In genomic region chr3:50616770-50617095, GRCh38 we compare ENCODE assay signal across 8 cellular contexts. TPM values are rescaled to one million over a fixed set of nuclear protein-coding genes. Genes with fewer than 3 reads are reported as not detected.
A peak's percentile ranks its signal among the peaks of the same experiment; 100 is the strongest.
DNase-seq lines count a peak whose midpoint lies in the region; ATAC-seq, FAIRE-seq and TF ChIP-seq lines count a peak whose summit lies in the region.

No MANE protein-coding gene starts in this region.

- dilution Hi-C loops in keratinocyte (cut with MboI; ENCODE audit: extremely low pct_ligation_motif_present, low sequenced_read_pairs), result loop anchor here (25.0 kb wide), 1 partner anchor 771 kb away; the partner anchor contains the start of genes MANF and RBM15B

- H3K27ac Mint-ChIP-seq in WTC11, result no peak overlapping the region

- no peaks in the 10 kb centered on the region for H3K9me1 ChIP-seq in keratinocyte (ENCODE audit: control insufficient read depth, extremely low read depth, insufficient read depth, low read length)

- H3K36me3 ChIP-seq in ACC112 (ENCODE audit: insufficient read depth, low read length) (no peaks in the 10 kb centered on the region), keratinocyte (ENCODE audit: control insufficient read depth in 2 of 2, extremely low read depth in 1 of 2, insufficient read depth in 2 of 2, low read length in 2 of 2) (peaks cover 7 to 11% of the 10 kb centered on the region in 2 experiments)

- ATAC-seq in GM18861 (IDR thresholded peaks at IDR 0.05; ENCODE audit: unreplicated experiment) (peak; percentile 50), HG03064 (IDR thresholded peaks at IDR 0.05; ENCODE audit: low read depth, unreplicated experiment) (peak; percentile 51), WTC11 (peak; percentile 67)

- peaks cover 31% of the 10 kb centered on the region for H3K27me3 Mint-ChIP-seq in WTC11 (ENCODE audit: low read depth)

- no peaks in the 10 kb centered on the region for H3K36me3 Mint-ChIP-seq in WTC11

- H3K27me3 ChIP-seq in ACC112 (ENCODE audit: insufficient read depth, low read length), result no peaks in the 10 kb centered on the region
- no peaks in the 10 kb centered on the region for H3K27me3 ChIP-seq in keratinocyte (ENCODE audit: control insufficient read depth, extremely low read depth, insufficient read depth, low read length)

- POLR2A ChIA-PET in WTC11 (lab: Charles Lee), result interaction anchor here (0.9 to 1.2 kb wide), 3 partner anchors 32 to 773 kb away, joined by 3 to 8 read pairs (median 5); no protein-coding TSS in a partner anchor

- H3K27ac ChIP-seq in ACC112 (ENCODE audit: low read depth, low read length) (no peak overlapping the region), keratinocyte (ENCODE audit: control insufficient read depth, insufficient read depth, low read length) (peak overlapping the region; percentile 28)

- H3K4me3 ChIP-seq in ACC112 (ENCODE audit: low read depth, low read length) (peak overlapping the region; percentile 98), cardiac fibroblast (replicated peaks in 1 of 2; ENCODE audit: low read depth in 2 of 2, low read length in 2 of 2) (peak overlapping the region; percentile 81 to 87), keratinocyte (ENCODE audit: control insufficient read depth in 2 of 3, extremely low read depth in 1 of 3, insufficient read depth in 2 of 3, low read depth in 1 of 3, low read length in 3 of 3) (peak overlapping the region; percentile 60 to 85 (median 76))

- peaks cover 28% of the 10 kb centered on the region for H3K4me1 Mint-ChIP-seq in WTC11

- no peak for TF ChIP-seq CTCF in WTC11 (IDR thresholded peaks at IDR 0.05)
- TF ChIP-seq CTCF in cardiac fibroblast (IDR thresholded peaks at IDR 0.05; ENCODE audit: low read depth, low read length), result no peak
- TF ChIP-seq CTCF in keratinocyte (optimal IDR thresholded peaks at IDR 0.05 in 1 of 3, IDR thresholded peaks at IDR 0.05 in 1 of 3, conservative IDR thresholded peaks at IDR 0.05 in 1 of 3; ENCODE audit: extremely low read depth in 1 of 3, insufficient read depth in 2 of 3, low read length in 3 of 3), result no peak

- no peak for FAIRE-seq in keratinocyte (lab: Jason Lieb, UNC)

- H2AFZ ChIP-seq in ACC112 (ENCODE audit: low read length, unreplicated experiment), result peak overlapping the region; percentile 64
- peak overlapping the region; percentile 81 for H2AFZ ChIP-seq in keratinocyte (ENCODE audit: control insufficient read depth, low read length)

- H3K9me3 Mint-ChIP-seq in WTC11, result no peaks in the 10 kb centered on the region

- CTCF ChIA-PET in WTC11 (lab: Charles Lee), result interaction anchor here (0.6 to 10.1 kb wide), 39 partner anchors 10 to 883 kb away, joined by 3 to 202 read pairs (median 7); partner anchors contain the start of genes C3orf18, DCAF1, DOCK3 and HEMK1

- peak; percentile 50 for DNase-seq in NCI-H226
- peak; percentile 97 for DNase-seq in WTC11 (ENCODE audit: low spot score)
- DNase-seq in cardiac fibroblast (ENCODE audit: low read depth in 2 of 2), result peak; percentile 87 to 92
- no peak for DNase-seq in keratinocyte (ENCODE audit: low read depth, low spot score)
- DNase-seq in stimulated activated CD4-positive, alpha-beta T cell treated with anti-CD3 and anti-CD28 coated beads, Interleukin-12 subunit alpha, Interleukin-12 subunit beta, amount 100 ng/mL, for 48 hours (ENCODE audit: low read depth in 2 of 3, low spot score in 1 of 3), result peak; percentile 90 to 96 (median 93)

- peak overlapping the region; percentile 70 for H3K4me3 Mint-ChIP-seq in WTC11

- peak overlapping the region; percentile 43 for H3K9ac ChIP-seq in keratinocyte (ENCODE audit: control insufficient read depth, extremely low read depth, insufficient read depth, low read length)

- peaks cover 30% of the 10 kb centered on the region for H3K4me1 ChIP-seq in ACC112 (ENCODE audit: control insufficient read depth, insufficient read depth, low read length, unreplicated experiment)
- H3K4me1 ChIP-seq in keratinocyte (ENCODE audit: control insufficient read depth, extremely low read depth, insufficient read depth, low read length), result peaks cover 26% of the 10 kb centered on the region

- H3K4me2 ChIP-seq in keratinocyte (ENCODE audit: control insufficient read depth, extremely low read depth, insufficient read depth, low read depth, low read length), result peak overlapping the region; percentile 88

- H3K9me3 ChIP-seq in keratinocyte (ENCODE audit: control insufficient read depth, low read depth, low read length), result no peaks in the 10 kb centered on the region

- H3K79me2 ChIP-seq in ACC112 (ENCODE audit: control insufficient read depth, insufficient read depth, low read length, unreplicated experiment) (peaks cover 28% of the 10 kb centered on the region), keratinocyte (ENCODE audit: control insufficient read depth, insufficient read depth, low read length) (peaks cover 34% of the 10 kb centered on the region)

- H4K20me1 ChIP-seq in keratinocyte (ENCODE audit: control insufficient read depth, extremely low read depth, insufficient read depth, low read length), result no peaks in the 10 kb centered on the region

TF ChIP-seq in WTC11, 78 proteins besides CTCF, POLR2A, EP300 and RAD21 (continues in another document):
- TF ChIP-seq TP53 (CRISPR knock-in tag; IDR thresholded peaks at IDR 0.05) (no peak), EMX1 (CRISPR knock-in tag; IDR thresholded peaks at IDR 0.05) (0 out of 2 replicates have a peak, but pooled peaks have one; percentile 15), NR2C2 (CRISPR knock-in tag; IDR thresholded peaks at IDR 0.05) (no peak)

RNA-seq across cellular contexts. Expression of gene MAPKAPK3, which starts 0.2 kb away (rescaled TPM):
- 52.7 to 60.2 TPM (median 54.4 TPM) in 3 replicates for total RNA-seq in WTC11 (2021)
- polyA plus RNA-seq in keratinocyte, result 134 to 172 TPM (median 148 TPM) in 3 replicates
- polyA plus RNA-seq in keratinocyte (2011; ENCODE audit: low read depth), result 29.2 TPM
- 140 and 168 TPM in 2 replicates for polyA plus RNA-seq in keratinocyte (2011; cell fraction: cytosol; rRNA removed)
- polyA plus RNA-seq in keratinocyte (2011; cell fraction: nucleus; rRNA removed), result 73.7 and 78.1 TPM in 2 replicates
- polyA plus RNA-seq in keratinocyte (2012; ENCODE audit: low replicate concordance), result 61.7 and 126 TPM in 2 replicates
- polyA minus RNA-seq in keratinocyte, result 148 to 206 TPM (median 152 TPM) in 3 replicates
- polyA minus RNA-seq in keratinocyte (2011; cell fraction: cytosol; rRNA and poly(A)+ RNA removed), result 85.2 TPM
- polyA minus RNA-seq in keratinocyte (2011; cell fraction: nucleus; rRNA and poly(A)+ RNA removed), result 36.5 and 51.9 TPM in 2 replicates

RNA-seq across cellular contexts. Expression of gene CISH, which starts 5.2 kb away (rescaled TPM):
- 1.8 to 2.4 TPM (median 1.9 TPM) in 3 replicates for total RNA-seq in WTC11 (2021)
- polyA plus RNA-seq in keratinocyte, result 1.8 to 3.5 TPM (median 2.8 TPM) in 3 replicates
- polyA plus RNA-seq in keratinocyte (2011; ENCODE audit: low read depth), result 0.77 TPM
- polyA plus RNA-seq in keratinocyte (2011; cell fraction: cytosol; rRNA removed), result 2.3 and 4.2 TPM in 2 replicates
- polyA plus RNA-seq in keratinocyte (2011; cell fraction: nucleus; rRNA removed), result 4.7 and 7.4 TPM in 2 replicates
- 3.6 and 6.7 TPM in 2 replicates for polyA plus RNA-seq in keratinocyte (2012; ENCODE audit: low replicate concordance)
- polyA minus RNA-seq in keratinocyte, result 3.8 to 7.1 TPM (median 4.2 TPM) in 3 replicates
- 6.9 TPM for polyA minus RNA-seq in keratinocyte (2011; cell fraction: cytosol; rRNA and poly(A)+ RNA removed)
- polyA minus RNA-seq in keratinocyte (2011; cell fraction: nucleus; rRNA and poly(A)+ RNA removed), result 3.2 and 3.4 TPM in 2 replicates

RNA-seq across cellular contexts. Expression of gene HEMK1, which starts 47.4 kb away (rescaled TPM):
- total RNA-seq in WTC11 (2021), result 15.2 to 20.9 TPM (median 15.8 TPM) in 3 replicates
- polyA plus RNA-seq in keratinocyte, result 12.9 to 19.5 TPM (median 13.0 TPM) in 3 replicates
- polyA plus RNA-seq in keratinocyte (2011; ENCODE audit: low read depth), result 0.74 TPM
- 7.4 and 12.2 TPM in 2 replicates for polyA plus RNA-seq in keratinocyte (2011; cell fraction: cytosol; rRNA removed)
- 32.6 and 40.2 TPM in 2 replicates for polyA plus RNA-seq in keratinocyte (2011; cell fraction: nucleus; rRNA removed)
- 10.1 and 15.6 TPM in 2 replicates for polyA plus RNA-seq in keratinocyte (2012; ENCODE audit: low replicate concordance)
- 9.7 to 14.6 TPM (median 12.7 TPM) in 3 replicates for polyA minus RNA-seq in keratinocyte
- polyA minus RNA-seq in keratinocyte (2011; cell fraction: cytosol; rRNA and poly(A)+ RNA removed), result 8.6 TPM
- 6.4 and 8.7 TPM in 2 replicates for polyA minus RNA-seq in keratinocyte (2011; cell fraction: nucleus; rRNA and poly(A)+ RNA removed)

RNA-seq across cellular contexts. Expression of gene C3orf18, which starts 49.2 kb away (rescaled TPM):
- 11.5 to 14.0 TPM (median 12.1 TPM) in 3 replicates for total RNA-seq in WTC11 (2021)
- 1.4 to 2.6 TPM (median 1.4 TPM) in 3 replicates for polyA plus RNA-seq in keratinocyte
- 0.30 TPM for polyA plus RNA-seq in keratinocyte (2011; ENCODE audit: low read depth)
- polyA plus RNA-seq in keratinocyte (2011; cell fraction: cytosol; rRNA removed), result 0.56 and 1.3 TPM in 2 replicates
- 2.2 and 2.8 TPM in 2 replicates for polyA plus RNA-seq in keratinocyte (2011; cell fraction: nucleus; rRNA removed)
- 0.14 and 0.92 TPM in 2 replicates for polyA plus RNA-seq in keratinocyte (2012; ENCODE audit: low replicate concordance)
- 1.4 to 4.5 TPM (median 3.9 TPM) in 3 replicates for polyA minus RNA-seq in keratinocyte
- polyA minus RNA-seq in keratinocyte (2011; cell fraction: cytosol; rRNA and poly(A)+ RNA removed), result not detected
- polyA minus RNA-seq in keratinocyte (2011; cell fraction: nucleus; rRNA and poly(A)+ RNA removed), result 0.32 and 0.93 TPM in 2 replicates

RNA-seq across cellular contexts. Expression of gene DOCK3, which starts 58.0 kb away (rescaled TPM):
- total RNA-seq in WTC11 (2021), result 5.2 to 5.6 TPM (median 5.5 TPM) in 3 replicates
- polyA plus RNA-seq in keratinocyte, result 0.10 to 0.28 TPM (median 0.11 TPM) in 3 replicates
- 0.79 TPM for polyA plus RNA-seq in keratinocyte (2011; ENCODE audit: low read depth)
- 0.18 and 0.19 TPM in 2 replicates for polyA plus RNA-seq in keratinocyte (2011; cell fraction: cytosol; rRNA removed)
- polyA plus RNA-seq in keratinocyte (2011; cell fraction: nucleus; rRNA removed), result 1.6 and 1.9 TPM in 2 replicates
- 0.13 and 1.1 TPM in 2 replicates for polyA plus RNA-seq in keratinocyte (2012; ENCODE audit: low replicate concordance)
- polyA minus RNA-seq in keratinocyte, result 0.30 to 0.66 TPM (median 0.38 TPM) in 3 replicates
- polyA minus RNA-seq in keratinocyte (2011; cell fraction: cytosol; rRNA and poly(A)+ RNA removed), result not detected
- polyA minus RNA-seq in keratinocyte (2011; cell fraction: nucleus; rRNA and poly(A)+ RNA removed), result 1.1 and 1.9 TPM in 2 replicates
